In the genomic region with DNA sequence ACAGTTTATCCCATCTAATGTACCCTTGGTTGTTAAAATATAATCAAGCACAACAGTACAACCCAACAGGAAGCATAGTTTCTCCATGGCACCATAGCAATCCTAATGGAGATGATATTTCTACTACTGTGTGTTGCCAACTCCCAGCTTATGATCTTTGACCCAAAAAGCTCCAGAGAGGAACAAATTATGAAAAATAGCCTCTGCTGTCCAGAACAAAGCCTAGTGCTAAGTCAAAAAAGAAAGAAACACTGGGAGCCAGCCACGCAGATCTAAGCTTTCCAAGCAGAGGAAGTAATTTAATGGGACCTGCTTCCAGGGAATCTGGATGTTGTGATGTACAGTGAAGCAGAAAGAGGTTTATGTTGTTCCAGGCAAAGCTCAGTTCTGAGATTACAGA, we compare ENCODE assay signal across 18 cellular contexts. TPM values are rescaled to one million over a fixed set of nuclear protein-coding genes. Genes with fewer than 3 reads are reported as not detected.
DNase-seq lines count a peak whose midpoint lies in the region; ATAC-seq and TF ChIP-seq lines count a peak whose summit lies in the region.
"Had no signal": no experiment of that assay in that cellular context is flagged by ENCODE, and none has a peak within 500 bp of the region (broad histone marks: within the 10 kb centered on the region; RNA-seq: fewer than 3 reads in every experiment).

No MANE protein-coding gene starts in this region.

- peaks cover 11% of the 10 kb centered on the region for H3K4me1 Mint-ChIP-seq in nephron
- H3K4me1 Mint-ChIP-seq: CD4-positive, CD25-positive, alpha-beta regulatory T cell; CD8-positive, alpha-beta memory T cell had no signal

- peaks cover 6% of the 10 kb centered on the region for H3K27me3 Mint-ChIP-seq in nephron (ENCODE audit: low read depth)

- H3K4me1 ChIP-seq in right atrium auricular region (no peaks in the 10 kb centered on the region), ascending aorta (peaks cover 0 to 9% of the 10 kb centered on the region in 2 donors), thoracic aorta (ENCODE audit: control insufficient read depth in 1 of 2, low read depth in 2 of 2) (peaks cover 14 to 34% of the 10 kb centered on the region in 2 donors)
- H3K4me1 ChIP-seq: BLaER1 treated with 17β-estradiol and CSF1 and Interleukin-3, amounts not matched to agents 10 nM and 100 nM; HAP-1 had no signal

- TF ChIP-seq CTCF in right atrium auricular region (IDR thresholded peaks at IDR 0.05) (no peak), ascending aorta (IDR thresholded peaks at IDR 0.05) (no peak), nephron (IDR thresholded peaks at IDR 0.05; ENCODE audit: unreplicated experiment in 3 of 3) (no peak), thoracic aorta (IDR thresholded peaks at IDR 0.05) (no peak)

- no peaks in the 10 kb centered on the region for H3K9me3 Mint-ChIP-seq in nephron
- H3K9me3 Mint-ChIP-seq: CD8-positive, alpha-beta memory T cell had no signal

- H3K36me3 Mint-ChIP-seq in nephron (ENCODE audit: low read depth): no peaks in the 10 kb centered on the region
- H3K36me3 Mint-ChIP-seq: CD4-positive, CD25-positive, alpha-beta regulatory T cell; CD8-positive, alpha-beta memory T cell had no signal

- intact Hi-C loops in left ventricle myocardium superior (cut with micrococcal nuclease): no loop called here
- intact Hi-C loops in ascending aorta (cut with DNase I): loop anchor here (5.0 to 10.0 kb wide), 2 partner anchors 56 to 126 kb away; no protein-coding TSS in a partner anchor

- H3K27me3 ChIP-seq in right atrium auricular region: no peaks in the 10 kb centered on the region
- H3K27me3 ChIP-seq in ascending aorta: no peaks in the 10 kb centered on the region
- no peaks in the 10 kb centered on the region for H3K27me3 ChIP-seq in thoracic aorta (replicated peaks; ENCODE audit: insufficient read depth)
- H3K27me3 ChIP-seq: BLaER1 treated with 17β-estradiol and CSF1 and Interleukin-3, amounts not matched to agents 10 nM and 100 nM had no signal

- DNase-seq in left ventricle myocardium superior (no peak), right atrium auricular region (ENCODE audit: low spot score) (no peak), ascending aorta (ENCODE audit: low spot score in 2 of 2) (no peak), thoracic aorta (ENCODE audit: low spot score) (no peak), NAMALWA (ENCODE audit: low spot score) (no peak)
- DNase-seq: CD4-positive, CD25-positive, alpha-beta regulatory T cell; CD8-positive, alpha-beta memory T cell; COR-L47; DMS 273 treated with DMSO at 0.1 percent for 48 hours; DMS53; GM23248 had no signal

- no peak overlapping the region for H3K27ac ChIP-seq in right atrium auricular region
- peak overlapping the region; percentile 72 to 75 for H3K27ac ChIP-seq in ascending aorta
- H3K27ac ChIP-seq in thoracic aorta: peak overlapping the region; percentile 42 to 46
- H3K27ac ChIP-seq: BLaER1 treated with 17β-estradiol and CSF1 and Interleukin-3, amounts not matched to agents 10 nM and 100 nM; GM23248 had no signal

- no peaks in the 10 kb centered on the region for H3K36me3 ChIP-seq in right atrium auricular region
- H3K36me3 ChIP-seq in ascending aorta: no peaks in the 10 kb centered on the region
- H3K36me3 ChIP-seq in thoracic aorta: no peaks in the 10 kb centered on the region
- H3K36me3 ChIP-seq: BLaER1 treated with 17β-estradiol and CSF1 and Interleukin-3, amounts not matched to agents 10 nM and 100 nM; HAP-1 had no signal

- peak overlapping the region; percentile 28 to 70 (median 62) for H3K27ac Mint-ChIP-seq in nephron
- H3K27ac Mint-ChIP-seq: B cell; CD4-positive, CD25-positive, alpha-beta regulatory T cell; CD8-positive, alpha-beta memory T cell; IgD-negative memory B cell had no signal

- ATAC-seq in left ventricle myocardium superior: peak; percentile 42
- ATAC-seq in thoracic aorta (ENCODE audit: insufficient number of reproducible peaks, low FRiP score, low read depth): no peak
- no peak for ATAC-seq in HG03442 (IDR thresholded peaks at IDR 0.05; ENCODE audit: unreplicated experiment)
- ATAC-seq in HG03439 (IDR thresholded peaks at IDR 0.05; ENCODE audit: unreplicated experiment): no peak

- H3K4me3 ChIP-seq in right atrium auricular region: no peak overlapping the region
- H3K4me3 ChIP-seq in ascending aorta: no peak overlapping the region
- no peak overlapping the region for H3K4me3 ChIP-seq in thoracic aorta
- H3K4me3 ChIP-seq: BLaER1 treated with 17β-estradiol and CSF1 and Interleukin-3, amounts not matched to agents 10 nM and 100 nM; GM23248; HAP-1 had no signal

- H3K9me3 ChIP-seq in right atrium auricular region (no peaks in the 10 kb centered on the region), ascending aorta (no peaks in the 10 kb centered on the region), thoracic aorta (no peaks in the 10 kb centered on the region)
- H3K9me3 ChIP-seq: HAP-1 had no signal

- no peak overlapping the region for H3K4me3 Mint-ChIP-seq in nephron
- H3K4me3 Mint-ChIP-seq: B cell; CD4-positive, CD25-positive, alpha-beta regulatory T cell; CD8-positive, alpha-beta memory T cell; IgD-negative memory B cell had no signal

RNA-seq across cellular contexts. Expression of a gene that starts 52.2 kb away (rescaled TPM):
- total RNA-seq in left ventricle myocardium superior (5.0 TPM), right atrium auricular region (1 to 10 TPM; 5.2 to 7.2 TPM), ascending aorta (17.2 TPM), thoracic aorta (10 to 100 TPM; 16.5 to 51.8 TPM)

Comparison
In these comparisons a context has a peak if more than half of its experiments do, and no peak if none do; other contexts are left out.
1. H3K27ac ChIP-seq: peak in ascending aorta (2 of 2) and thoracic aorta (2 of 2); none in right atrium auricular region (0 of 2).